ENCODE assay signal across 18 cellular contexts in genomic region chr9:16316911-16317817, GRCh38.
"Had no signal": no experiment of that assay in that cellular context is flagged by ENCODE, and none has a peak within 500 bp of the region (broad histone marks: within the 10 kb centered on the region; RNA-seq: fewer than 3 reads in every experiment).

No MANE protein-coding gene starts in this region.

- H3K79me2 ChIP-seq: parathyroid adenoma had no signal

- H3K27ac Mint-ChIP-seq: activated naive CD4-positive, alpha-beta T cell treated with anti-CD3 and anti-CD28 coated beads, Interleukin-2, amount 10 ng/mL, durations not matched to agents 7 days and 5 days; activated T-helper 2 cell treated with anti-CD3 and anti-CD28 coated beads, Interferon-gamma antibody, Interleukin-2, Interleukin-4, amounts not matched to agents 10 μg/mL and 5 μg/mL and 100 μg/mL, durations not matched to agents 14 hours and 24 hours and 36 hours; endodermal cell had no signal

- H3K4me3 ChIP-seq: dorsolateral prefrontal cortex, heart right ventricle, left ventricle myocardium inferior, stomach had no signal

- H3K9me3 ChIP-seq: stomach had no signal

- H3K36me3 ChIP-seq: heart right ventricle, left ventricle myocardium inferior, stomach, WERI-Rb-1 had no signal

- H3K9ac ChIP-seq: parathyroid adenoma had no signal

- H2AFZ ChIP-seq: parathyroid adenoma had no signal

- ATAC-seq: heart right ventricle, SK-N-SH treated with all-trans-retinoic acid at 6 μM for 48 hours had no signal

- H3K36me3 Mint-ChIP-seq: activated naive CD4-positive, alpha-beta T cell treated with anti-CD3 and anti-CD28 coated beads, Interleukin-2, amount 10 ng/mL, durations not matched to agents 7 days and 5 days had no signal

- H3K4me3 Mint-ChIP-seq: activated naive CD4-positive, alpha-beta T cell treated with anti-CD3 and anti-CD28 coated beads, Interleukin-2, amount 10 ng/mL, durations not matched to agents 7 days and 5 days; endodermal cell had no signal

- FAIRE-seq: astrocyte, frontal cortex, urothelium cell line had no signal

- H3K27ac ChIP-seq: dorsolateral prefrontal cortex, left ventricle myocardium inferior, parathyroid adenoma, WERI-Rb-1 had no signal

- DNase-seq: activated CD4-positive, alpha-beta T cell treated with anti-CD3 and anti-CD28 coated beads, Interleukin-2, amount 50 U/mL, for 48 hours; activated naive CD4-positive, alpha-beta T cell treated with anti-CD3 and anti-CD28 coated beads, Interleukin-2, amount 10 ng/mL, durations not matched to agents 7 days and 5 days; dorsolateral prefrontal cortex; endodermal cell; heart right ventricle; left ventricle myocardium inferior; mesendoderm; stimulated activated CD4-positive, alpha-beta T cell treated with anti-CD3 and anti-CD28 coated beads, Interleukin-1b, Interleukin-23, amount 100 ng/mL, for 48 hours; stomach; T-helper 1 cell; T1000; WERI-Rb-1 had no signal

- H3K4me1 Mint-ChIP-seq: activated naive CD4-positive, alpha-beta T cell treated with anti-CD3 and anti-CD28 coated beads, Interleukin-2, amount 10 ng/mL, durations not matched to agents 7 days and 5 days; endodermal cell had no signal

- H3K27me3 Mint-ChIP-seq: activated naive CD4-positive, alpha-beta T cell treated with anti-CD3 and anti-CD28 coated beads, Interleukin-2, amount 10 ng/mL, durations not matched to agents 7 days and 5 days had no signal

- H3K9me3 Mint-ChIP-seq: activated T-helper 2 cell treated with anti-CD3 and anti-CD28 coated beads, Interferon-gamma antibody, Interleukin-2, Interleukin-4, amounts not matched to agents 10 μg/mL and 5 μg/mL and 100 μg/mL, durations not matched to agents 14 hours and 24 hours and 36 hours; endodermal cell had no signal

- H3K27me3 ChIP-seq: stomach had no signal

- H3K4me1 ChIP-seq: left ventricle myocardium inferior, parathyroid adenoma had no signal
